ENCODE assay signal across 16 cellular contexts in the genomic region with DNA sequence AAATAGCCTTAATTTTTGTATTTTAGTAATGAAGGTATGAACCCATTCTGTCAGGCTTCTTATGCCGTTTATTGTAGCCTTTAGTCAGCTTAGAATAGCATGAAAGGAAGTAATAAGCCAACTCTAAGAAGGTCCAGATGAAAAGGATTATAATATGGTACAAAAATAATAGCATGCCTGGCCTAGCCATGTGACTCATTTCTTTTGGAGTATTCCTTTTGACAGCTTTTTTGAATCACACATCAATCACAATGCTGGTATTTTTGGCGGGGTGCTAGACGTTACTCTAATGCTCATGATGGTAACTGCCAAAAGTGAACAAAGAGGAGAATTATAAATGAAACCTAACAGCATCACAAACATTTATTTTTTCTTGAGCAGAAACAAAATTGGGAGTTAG. TPM values are rescaled to one million over a fixed set of nuclear protein-coding genes. Genes with fewer than 3 reads are reported as not detected.
A peak's percentile ranks its signal among the peaks of the same experiment; 100 is the strongest.
DNase-seq lines count a peak whose midpoint lies in the region; ATAC-seq, FAIRE-seq and TF ChIP-seq lines count a peak whose summit lies in the region.
"Had no signal": no experiment of that assay in that cellular context is flagged by ENCODE, and none has a peak within 500 bp of the region (broad histone marks: within the 10 kb centered on the region; RNA-seq: fewer than 3 reads in every experiment).

No MANE protein-coding gene starts in this region.

- H3K4me1 ChIP-seq in SK-N-SH (ENCODE audit: control insufficient read depth in 1 of 2, insufficient read depth in 2 of 2, low read depth in 1 of 2, low read length in 1 of 2), result peaks cover 0 to 20% of the 10 kb centered on the region in 2 experiments; a peak in 2 of 4 replicates
- peaks cover 11% of the 10 kb centered on the region for H3K4me1 ChIP-seq in foreskin keratinocyte
- peaks cover 0 to 6% of the 10 kb centered on the region in 2 donors for H3K4me1 ChIP-seq in neuronal stem cell (ENCODE audit: control insufficient read depth in 2 of 2, insufficient read depth in 1 of 2, low read depth in 1 of 2, low read length in 2 of 2)

- no peak overlapping the region for H2BK120ac ChIP-seq in neuronal stem cell (ENCODE audit: low read depth, low read length)

- H3K36me3 ChIP-seq in SK-N-SH (replicated peaks in 1 of 2; ENCODE audit: control insufficient read depth in 1 of 2, insufficient read depth in 2 of 2, low read length in 1 of 2) (peaks cover 0 to 2% of the 10 kb centered on the region in 2 experiments), neuronal stem cell (replicated peaks in 1 of 2; ENCODE audit: control insufficient read depth in 2 of 2, insufficient read depth in 2 of 2, low read length in 2 of 2) (peaks cover 0 to 37% of the 10 kb centered on the region in 2 donors)
- H3K36me3 ChIP-seq: SJSA1 had no signal

- DNase-seq in H54 (ENCODE audit: insufficient read length, low spot score) (no peak), SK-N-SH (no peak), foreskin keratinocyte (peak in 1 of 2 donors; percentile 40), stromal cell of bone marrow (ENCODE audit: low read depth) (peak; percentile 56), neuronal stem cell (ENCODE audit: low spot score) (no peak)
- DNase-seq in activated T-cell treated with anti-CD3 and anti-CD28 coated beads, Interleukin-2, amount 50 U/mL, for 48 hours, result no peak
- no peak for DNase-seq in activated naive CD4-positive, alpha-beta T cell treated with anti-CD3 and anti-CD28 coated beads for 36 hours
- DNase-seq: activated CD4-positive, alpha-beta T cell treated with anti-CD3 and anti-CD28 coated beads for 36 hours; activated CD8-positive, alpha-beta memory T cell treated with anti-CD3 and anti-CD28 coated beads, Interleukin-2, amount 50 U/mL, for 48 hours; activated naive CD4-positive, alpha-beta T cell; mucosa of descending colon; stimulated activated naive CD4-positive, alpha-beta T cell had no signal

- peaks cover 17% of the 10 kb centered on the region for H3F3A ChIP-seq in SK-N-SH (replicated peaks; ENCODE audit: insufficient read depth)

- peaks cover 1% of the 10 kb centered on the region for H3K27me3 Mint-ChIP-seq in activated naive CD4-positive, alpha-beta T cell treated with anti-CD3 and anti-CD28 coated beads for 36 hours (ENCODE audit: low read depth)

- H4K8ac ChIP-seq in neuronal stem cell (ENCODE audit: low read depth, low read length), result no peak overlapping the region

- peak; percentile 45 for FAIRE-seq in H54 (lab: Jason Lieb, UNC)
- FAIRE-seq: GM18507 had no signal

- no peaks in the 10 kb centered on the region for H3K9me3 Mint-ChIP-seq in activated naive CD4-positive, alpha-beta T cell treated with anti-CD3 and anti-CD28 coated beads for 36 hours

- CTCF ChIA-PET in SK-N-SH (lab: Yijun Ruan, JAX), result interaction anchor here (1.0 to 3.5 kb wide), 2 partner anchors 19 to 65 kb away, joined by 3 to 13 read pairs; partner anchors contain the start of gene FMNL2
- CTCF ChIA-PET in activated naive CD4-positive, alpha-beta T cell treated with anti-CD3 and anti-CD28 coated beads for 36 hours (lab: Charles Lee), result no interaction called here

- no peak for TF ChIP-seq RAD21 in SK-N-SH (IDR thresholded peaks at IDR 0.05; ENCODE audit: low read length)

- no peak for TF ChIP-seq EP300 in SK-N-SH (IDR thresholded peaks at IDR 0.05; ENCODE audit: borderline replicate concordance in 1 of 2, low read depth in 1 of 2, low read length in 1 of 2)

- H2AK5ac ChIP-seq in neuronal stem cell (ENCODE audit: low read depth, low read length), result no peak overlapping the region

- H3K4ac ChIP-seq in neuronal stem cell (ENCODE audit: low read length), result no peak overlapping the region

- H3K9me2 ChIP-seq in SK-N-SH, result no peaks in the 10 kb centered on the region

- H3K4me3 ChIP-seq in SK-N-SH (ENCODE audit: low read depth in 2 of 2, low read length in 1 of 2), result no peak overlapping the region
- no peak overlapping the region for H3K4me3 ChIP-seq in neuronal stem cell (ENCODE audit: low read length in 2 of 2)
- H3K4me3 ChIP-seq: BLaER1, mucosa of descending colon, SJSA1 had no signal

- H3K4me3 Mint-ChIP-seq in activated naive CD4-positive, alpha-beta T cell treated with anti-CD3 and anti-CD28 coated beads for 36 hours, result no peak overlapping the region
- H3K4me3 Mint-ChIP-seq: activated CD4-positive, alpha-beta T cell treated with anti-CD3 and anti-CD28 coated beads for 36 hours had no signal

- H3K27me3 ChIP-seq in SK-N-SH (ENCODE audit: insufficient read depth), result no peaks in the 10 kb centered on the region
- no peaks in the 10 kb centered on the region for H3K27me3 ChIP-seq in foreskin keratinocyte
- no peaks in the 10 kb centered on the region for H3K27me3 ChIP-seq in neuronal stem cell (ENCODE audit: control insufficient read depth in 3 of 3, insufficient read depth in 3 of 3, low read depth in 1 of 3, low read length in 3 of 3)
- H3K27me3 ChIP-seq: BLaER1, SJSA1 had no signal

- H3K4me2 ChIP-seq in SK-N-SH, result no peak overlapping the region; the same call in 1 of the 2 replicates
- no peak overlapping the region for H3K4me2 ChIP-seq in neuronal stem cell (ENCODE audit: insufficient read depth, low read length, poor library complexity, severe bottlenecking)
- H3K4me2 ChIP-seq: BLaER1 had no signal

- WGBS in SK-N-SH (ENCODE audit: low lambda C conversion rate), result 61% methylated on average over 3 of the region's 3 CpGs
- WGBS in neuronal stem cell (ENCODE audit: extremely low coverage in 2 of 2, insufficient read length in 2 of 2, insufficient replicate concordance in 1 of 2), 2 donors, result no CpG with 5 or more reads among the region's 3 CpGs

- H3K4me1 Mint-ChIP-seq in activated naive CD4-positive, alpha-beta T cell treated with anti-CD3 and anti-CD28 coated beads for 36 hours (ENCODE audit: low read depth), result no peaks in the 10 kb centered on the region
- H3K4me1 Mint-ChIP-seq: activated CD4-positive, alpha-beta T cell treated with anti-CD3 and anti-CD28 coated beads for 36 hours had no signal

- peak overlapping the region in 1 of 2 experiments; percentile 9; a peak in 2 of 4 replicates for H3K27ac ChIP-seq in SK-N-SH (ENCODE audit: low read depth in 2 of 2, low read length in 1 of 2)
- H3K27ac ChIP-seq in foreskin keratinocyte, result no peak overlapping the region
- no peak overlapping the region for H3K27ac ChIP-seq in neuronal stem cell (replicated peaks; ENCODE audit: low read length)
- H3K27ac ChIP-seq: BLaER1, SJSA1 had no signal

- H3K14ac ChIP-seq in neuronal stem cell (ENCODE audit: low read length), result no peak overlapping the region

- H3K23ac ChIP-seq in neuronal stem cell (ENCODE audit: low read depth, low read length, poor library complexity), result no peak overlapping the region

- ATAC-seq in foreskin keratinocyte, result peak; percentile 67
- no peak for ATAC-seq in GM18907 (IDR thresholded peaks at IDR 0.05; ENCODE audit: unreplicated experiment)
- ATAC-seq: activated CD4-positive, alpha-beta T cell treated with anti-CD3 and anti-CD28 coated beads for 36 hours; mucosa of descending colon had no signal

- no peak overlapping the region for H3K18ac ChIP-seq in neuronal stem cell (ENCODE audit: low read length)

- no peak for TF ChIP-seq POLR2A in H54 (IDR thresholded peaks at IDR 0.05; ENCODE audit: low read depth, low read length)

- TF ChIP-seq CTCF in SK-N-SH (IDR thresholded peaks at IDR 0.05) (no peak), foreskin keratinocyte (conservative IDR thresholded peaks at IDR 0.05) (no peak)

- H3K79me1 ChIP-seq in neuronal stem cell (ENCODE audit: low read depth, low read length), result no peaks in the 10 kb centered on the region

- intact Hi-C loops in activated naive CD4-positive, alpha-beta T cell treated with anti-CD3 and anti-CD28 coated beads for 36 hours (cut with micrococcal nuclease), result no loop called here

- POLR2A ChIA-PET in SK-N-SH (lab: Yijun Ruan, JAX), result no interaction called here

- H2BK12ac ChIP-seq in neuronal stem cell (ENCODE audit: low read length), result no peak overlapping the region

- peaks cover 9% of the 10 kb centered on the region; the same call in 1 of the 2 replicates for H4K20me1 ChIP-seq in SK-N-SH (ENCODE audit: insufficient read depth)

- H3K36me3 Mint-ChIP-seq in activated naive CD4-positive, alpha-beta T cell treated with anti-CD3 and anti-CD28 coated beads for 36 hours (ENCODE audit: low read depth), result no peaks in the 10 kb centered on the region

- H2BK5ac ChIP-seq in neuronal stem cell (ENCODE audit: low read length), result no peak overlapping the region

- H3K79me2 ChIP-seq in SK-N-SH (ENCODE audit: insufficient read depth), result peaks cover 41% of the 10 kb centered on the region

- H3K9ac ChIP-seq in SK-N-SH, result no peak overlapping the region
- no peak overlapping the region for H3K9ac ChIP-seq in neuronal stem cell (ENCODE audit: low read depth, low read length, poor library complexity)
- H3K9ac ChIP-seq: BLaER1 had no signal

- H2AFZ ChIP-seq in SK-N-SH (ENCODE audit: low read depth), result no peak overlapping the region
- H2AFZ ChIP-seq in neuronal stem cell (ENCODE audit: low read length), result no peak overlapping the region

- H2BK15ac ChIP-seq in neuronal stem cell (ENCODE audit: low read length), result no peak overlapping the region

- no peak overlapping the region for H3K27ac Mint-ChIP-seq in activated naive CD4-positive, alpha-beta T cell treated with anti-CD3 and anti-CD28 coated beads for 36 hours
- H3K27ac Mint-ChIP-seq: activated CD4-positive, alpha-beta T cell treated with anti-CD3 and anti-CD28 coated beads for 36 hours had no signal

- no peak overlapping the region for H4K91ac ChIP-seq in neuronal stem cell (ENCODE audit: low read depth, low read length, poor library complexity)

- H3K9me3 ChIP-seq in SK-N-SH, result no peaks in the 10 kb centered on the region
- peaks cover 0 to 5% of the 10 kb centered on the region in 2 donors for H3K9me3 ChIP-seq in neuronal stem cell (replicated peaks in 1 of 2; ENCODE audit: control insufficient read depth in 2 of 2, insufficient read depth in 1 of 2, low read depth in 1 of 2, low read length in 2 of 2)
- H3K9me3 ChIP-seq: mucosa of descending colon, SJSA1 had no signal

TF ChIP-seq in SK-N-SH, 30 proteins besides CTCF, POLR2A, EP300 and RAD21 (continues in another document):
- TF ChIP-seq RXRA (IDR thresholded peaks at IDR 0.05; ENCODE audit: borderline replicate concordance, low read depth) (no peak), FOXJ3 (CRISPR knock-in tag; IDR thresholded peaks at IDR 0.05) (no peak)

RNA-seq across cellular contexts. Expression of gene FMNL2, which starts 19.9 kb away (rescaled TPM):
- polyA plus RNA-seq in SK-N-SH (2012; rRNA removed) (14.5 and 16.1 TPM in 2 replicates), foreskin keratinocyte (14.5 and 16.5 TPM in 2 replicates)
- 20.2 and 21.7 TPM in 2 replicates for polyA plus RNA-seq in SK-N-SH (2012; cell fraction: cytosol; rRNA removed)
- 15.0 and 30.9 TPM in 2 replicates for polyA plus RNA-seq in SK-N-SH (2012; cell fraction: nucleus; rRNA removed)
- 44.8 and 46.5 TPM in 2 replicates for total RNA-seq in foreskin keratinocyte
- 1 to 10 TPM; 2.5 to 2.7 TPM for total RNA-seq in activated naive CD4-positive, alpha-beta T cell treated with anti-CD3 and anti-CD28 coated beads for 36 hours
- 30.6 TPM for polyA plus RNA-seq in neuronal stem cell (2013, experiment 1 of 2)
- 30.8 TPM for polyA plus RNA-seq in neuronal stem cell (2013, experiment 2 of 2)

Comparison
In these comparisons a context has a peak if more than half of its experiments do, and no peak if none do; other contexts are left out.
1. RNA of gene FMNL2, which starts 19.9 kb away (total RNA-seq): 44.8 to 46.5 TPM in foreskin keratinocyte; 2.5 to 2.7 TPM in activated naive CD4-positive, alpha-beta T cell treated with anti-CD3 and anti-CD28 coated beads for 36 hours; every median in the first group is over 10 times any median in the second.